ENCODE assay signal across 8 cellular contexts in the genomic region with DNA sequence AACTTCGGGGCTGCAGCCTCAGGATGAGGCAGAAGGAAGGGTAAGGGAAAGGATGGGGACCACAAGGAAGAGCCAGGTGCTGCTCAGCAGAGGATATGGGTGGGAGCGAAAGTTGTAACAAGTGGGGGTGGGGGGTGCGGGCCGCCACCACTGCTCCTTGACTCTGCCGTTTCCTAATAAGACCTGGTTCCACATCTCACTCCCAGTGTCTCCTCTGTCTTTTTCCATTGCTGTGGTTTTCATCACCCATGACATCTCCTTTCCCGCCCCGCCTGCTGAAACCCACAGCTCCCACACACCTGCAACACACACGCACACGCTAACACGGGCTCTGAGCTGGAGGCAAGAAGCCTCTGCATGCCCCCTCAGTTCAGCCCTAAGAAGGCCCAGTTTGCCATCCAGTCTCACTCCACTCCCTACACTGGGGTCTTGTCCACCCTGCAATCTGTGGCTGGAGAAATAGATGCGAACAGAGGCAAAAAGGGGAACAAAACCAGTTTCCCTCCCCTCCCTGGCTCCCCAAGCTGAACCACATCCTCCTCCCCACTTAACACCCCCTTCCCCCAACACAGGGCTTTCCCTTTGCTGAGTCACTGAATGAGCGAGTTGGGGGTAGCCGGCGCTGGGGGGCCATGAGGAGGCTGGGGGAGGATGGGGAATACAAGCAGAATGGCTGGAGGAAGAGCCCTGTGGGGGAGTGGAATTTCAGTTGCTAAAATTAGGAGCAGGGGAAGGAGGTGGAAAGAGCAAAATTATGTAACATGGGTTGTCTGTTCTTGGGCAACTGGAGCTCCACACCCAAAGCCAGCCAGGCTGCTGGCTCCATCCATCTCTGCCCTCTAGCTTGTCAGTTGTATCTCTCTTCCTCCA. TPM values are rescaled to one million over a fixed set of nuclear protein-coding genes. Genes with fewer than 3 reads are reported as not detected.
DNase-seq lines count a peak whose midpoint lies in the region; ATAC-seq, FAIRE-seq and TF ChIP-seq lines count a peak whose summit lies in the region.

No MANE protein-coding gene starts in this region.

- no peak overlapping the region for H3K14ac ChIP-seq in H1 (ENCODE audit: insufficient read length)

- TF ChIP-seq POLR2A in H1 (IDR thresholded peaks at IDR 0.05; ENCODE audit: control extremely low read depth in 1 of 2, low read depth in 2 of 2, low read length in 2 of 2) = no peak

- POLR2A ChIA-PET in H1 (lab: Charles Lee; ENCODE audit: partially characterized antibody) (interaction anchor here (0.8 to 10.9 kb wide), 6 partner anchors 8 to 29 kb away, joined by 3 to 110 read pairs (median 11); a partner anchor contains a TSS), PC-3 (lab: Charles Lee; ENCODE audit: unreplicated experiment) (no interaction called here)

- H3K79me2 ChIP-seq in H1 (ENCODE audit: control insufficient read depth in 1 of 2, insufficient read depth in 2 of 2, low read length in 2 of 2) (no peaks in the 10 kb centered on the region), PC-3 (ENCODE audit: low read length) (no peaks in the 10 kb centered on the region)

- no peak overlapping the region for H2BK15ac ChIP-seq in H1 (ENCODE audit: low read length)

- no peak overlapping the region for H4K5ac ChIP-seq in H1 (ENCODE audit: insufficient read length, low read depth, low read length)

- H3K4ac ChIP-seq in H1 (replicated peaks; ENCODE audit: insufficient read length, low read depth, low read length) = no peak overlapping the region

- no peak for TF ChIP-seq EP300 in H1 (IDR thresholded peaks at IDR 0.05; ENCODE audit: borderline replicate concordance in 1 of 2, low read depth in 2 of 2, low read length in 2 of 2)

- H4K20me1 ChIP-seq in H1 (replicated peaks in 1 of 2; ENCODE audit: control insufficient read depth in 1 of 2, insufficient read depth in 2 of 2, low read length in 2 of 2) (no peaks in the 10 kb centered on the region), PC-3 (ENCODE audit: low read length) (no peaks in the 10 kb centered on the region)

- no peak overlapping the region for H2BK12ac ChIP-seq in H1 (ENCODE audit: low read depth, low read length)

- no peaks in the 10 kb centered on the region for H3K4me1 ChIP-seq in H1 (replicated peaks in 1 of 4; ENCODE audit: control insufficient read depth in 3 of 4, insufficient read depth in 4 of 4, low read length in 3 of 4)
- peaks cover 0 to 5% of the 10 kb centered on the region in 2 donors for H3K4me1 ChIP-seq in small intestine (ENCODE audit: control insufficient read depth in 2 of 2, insufficient read depth in 1 of 2, low read depth in 1 of 2, low read length in 1 of 2)
- H3K4me1 ChIP-seq in PC-3 (ENCODE audit: insufficient read depth, low read length) = peaks cover 23% of the 10 kb centered on the region

- H3K27me3 ChIP-seq in H1 (replicated peaks in 1 of 4; ENCODE audit: control insufficient read depth in 3 of 4, extremely low read depth in 1 of 4, insufficient read depth in 3 of 4, low read length in 3 of 4) (no peaks in the 10 kb centered on the region), small intestine (ENCODE audit: control insufficient read depth in 2 of 2, insufficient read depth in 2 of 2, low read length in 2 of 2) (no peaks in the 10 kb centered on the region), PC-3 (ENCODE audit: low read length) (no peaks in the 10 kb centered on the region)

- H4K8ac ChIP-seq in H1 (ENCODE audit: extremely low read depth, insufficient read depth, low read length) = no peak overlapping the region

- no peaks in the 10 kb centered on the region for H3K9me2 ChIP-seq in PC-3 (replicated peaks; ENCODE audit: low read length)

- no peak overlapping the region for H3K18ac ChIP-seq in H1 (ENCODE audit: extremely low read depth, low read length)

- H3K9me3 ChIP-seq in H1 (ENCODE audit: insufficient read depth in 2 of 2, low read depth in 1 of 2, low read length in 1 of 2) (no peaks in the 10 kb centered on the region), small intestine (ENCODE audit: control insufficient read depth, low read depth) (no peaks in the 10 kb centered on the region), PC-3 (ENCODE audit: low read length) (no peaks in the 10 kb centered on the region)

- BruUV-seq in PC-3 (replicated peaks; lab: Mats Ljungman, UMichigan) = no TSS peak

- H3F3A ChIP-seq in PC-3 (ENCODE audit: low read length, unreplicated experiment) = no peaks in the 10 kb centered on the region

- no peak overlapping the region for H4K91ac ChIP-seq in H1 (replicated peaks; ENCODE audit: insufficient read length, low read length)

- no peak overlapping the region for H3K23ac ChIP-seq in H1 (ENCODE audit: insufficient read length)

- 0 out of 2 replicates have a peak overlapping the region, but pooled peaks have one; percentile 25 for H3K27ac ChIP-seq in H1 (ENCODE audit: low read depth, low read length)
- H3K27ac ChIP-seq in small intestine (ENCODE audit: low read depth in 1 of 2, low read length in 1 of 2) = peak overlapping the region in 1 of 2 donors; percentile 52
- no peak overlapping the region; the same call in 1 of the 2 replicates for H3K27ac ChIP-seq in PC-3 (ENCODE audit: low read length)

- H3K23me2 ChIP-seq in H1 (ENCODE audit: low read depth, low read length) = no peaks in the 10 kb centered on the region

- H2BK5ac ChIP-seq in H1 (ENCODE audit: low read depth, low read length) = no peak overlapping the region

- H3K4me2 ChIP-seq in H1 (ENCODE audit: insufficient read depth in 1 of 2, low read depth in 2 of 2, low read length in 2 of 2) = no peak overlapping the region
- H3K4me2 ChIP-seq in PC-3 (ENCODE audit: low read length) = no peak overlapping the region

- H2AFZ ChIP-seq in H1 (ENCODE audit: low read length) (no peak overlapping the region), PC-3 (ENCODE audit: low read length) (no peak overlapping the region)

- ATAC-seq in HG03175 (IDR thresholded peaks at IDR 0.05; ENCODE audit: unreplicated experiment) = peak; percentile 32
- no peak for ATAC-seq in GM21526 (IDR thresholded peaks at IDR 0.05; ENCODE audit: low FRiP score, unreplicated experiment)
- no peak for ATAC-seq in PC-3

- H3K36me3 ChIP-seq in H1 (ENCODE audit: control insufficient read depth in 2 of 4, insufficient read depth in 4 of 4, low read length in 3 of 4) = peaks cover 2 to 15% (median 5%) of the 10 kb centered on the region in 4 experiments; a peak in 5 of 8 replicates
- H3K36me3 ChIP-seq in small intestine (ENCODE audit: control insufficient read depth in 2 of 2, insufficient read depth in 2 of 2, low read length in 2 of 2) = peaks cover 4 to 9% of the 10 kb centered on the region in 2 donors
- peaks cover 16% of the 10 kb centered on the region for H3K36me3 ChIP-seq in PC-3 (ENCODE audit: low read depth, low read length)

- TF ChIP-seq CTCF in H1 (IDR thresholded peaks at IDR 0.05; ENCODE audit: control extremely low read depth in 1 of 3, insufficient read depth in 1 of 3, low read depth in 1 of 3, low read length in 3 of 3) = no peak
- no peak for TF ChIP-seq CTCF in PC-3 (conservative IDR thresholded peaks at IDR 0.05; ENCODE audit: low read depth, low read length)

- no peak for FAIRE-seq in H1 (lab: Jason Lieb, UNC)
- FAIRE-seq in small intestine (lab: Jason Lieb, UNC) = no peak

- H3K9ac ChIP-seq in H1 (replicated peaks in 1 of 4; ENCODE audit: extremely low read depth in 1 of 4, low read depth in 3 of 4, low read length in 3 of 4) = no peak overlapping the region
- no peak overlapping the region for H3K9ac ChIP-seq in PC-3 (ENCODE audit: low read length)

- H2AK5ac ChIP-seq in H1 (ENCODE audit: low read depth, low read length) = no peak overlapping the region

- H2BK120ac ChIP-seq in H1 (replicated peaks; ENCODE audit: low read depth, low read length) = no peak overlapping the region

- intact Hi-C loops in posterior vena cava (cut with DNase I) (no loop called here), PC-3 (cut with micrococcal nuclease) (no loop called here)

- 93% methylated on average over 11 of the region's 14 CpGs; no CpG with 5 or more reads in 1 of the 2 experiments for WGBS in H1 (ENCODE audit: extremely low coverage in 1 of 2, insufficient coverage in 1 of 2, insufficient read length in 1 of 2, insufficient replicate concordance in 2 of 2, low coverage in 1 of 2, low lambda C conversion rate in 2 of 2, missing lambda C conversion rate in 1 of 2), 2 experiments
- WGBS in small intestine, 3 donors = 62 to 83% (median 68%) methylated on average over 13 to 14 of the region's 14 CpGs

- no peak overlapping the region for H2BK20ac ChIP-seq in H1 (ENCODE audit: low read length)

- no peak for TF ChIP-seq RAD21 in H1 (IDR thresholded peaks at IDR 0.05 in 1 of 2, conservative IDR thresholded peaks at IDR 0.05 in 1 of 2; ENCODE audit: low read depth in 2 of 2, low read length in 2 of 2)

- CTCF ChIA-PET in H1 (lab: Charles Lee; ENCODE audit: partially characterized antibody) (interaction anchor here (1.6 to 24.7 kb wide), 6 partner anchors 13 to 43 kb away, joined by 5 to 613 read pairs (median 7); a partner anchor contains a TSS), PC-3 (lab: Charles Lee) (no interaction called here)

- H3K4me3 ChIP-seq in H1 (ENCODE audit: extremely low read depth in 1 of 4, insufficient read depth in 2 of 4, low read depth in 3 of 4, low read length in 4 of 4) = no peak overlapping the region
- no peak overlapping the region for H3K4me3 ChIP-seq in small intestine (ENCODE audit: low read depth in 1 of 2, low read length in 2 of 2)
- H3K4me3 ChIP-seq in PC-3 (ENCODE audit: low read length) = no peak overlapping the region

- no peak overlapping the region for H3K56ac ChIP-seq in H1 (replicated peaks; ENCODE audit: insufficient read length, low read depth, low read length)

- peak; percentile 51 for DNase-seq in activated CD4-positive, alpha-beta T cell treated with anti-CD3 and anti-CD28 coated beads for 1 hour
- DNase-seq in H1 (ENCODE audit: low read depth in 1 of 2, low spot score in 2 of 2) = no peak
- peak; percentile 20 for DNase-seq in occipital lobe (lab: John Stamatoyannopoulos, UW)
- no peak for DNase-seq in posterior vena cava (ENCODE audit: low spot score)
- DNase-seq in small intestine = no peak
- no peak for DNase-seq in PC-3

- no peaks in the 10 kb centered on the region for H3K79me1 ChIP-seq in H1 (ENCODE audit: low read depth, low read length)

RNA-seq across cellular contexts. Expression of a gene that starts 11.5 kb away (rescaled TPM):
- 10.8 and 11.2 TPM in 2 replicates for total RNA-seq in H1 (2021; fragmentation: NEBNext Ultra II Directional; extraction: Animal tissue kit (Norgen Biotek cat#: 25700))
- 7.5 and 17.0 TPM in 2 replicates for polyA plus RNA-seq in H1 (2011; rRNA removed)
- polyA plus RNA-seq in H1 (2011; cell fraction: cytosol; rRNA removed) = 11.8 TPM
- 20.7 TPM for polyA plus RNA-seq in H1 (2011; cell fraction: nucleus; rRNA removed)
- polyA plus RNA-seq in H1 (2012, experiment 1 of 2) = 6.7 to 13.7 TPM (median 12.1 TPM) in 4 replicates
- 9.5 TPM for polyA plus RNA-seq in H1 (2012, experiment 2 of 2)
- polyA plus RNA-seq in H1 (2013, experiment 1 of 2) = 10.1 TPM
- 11.0 TPM for polyA plus RNA-seq in H1 (2013, experiment 2 of 2)
- 1.8 and 2.6 TPM in 2 replicates for polyA minus RNA-seq in H1 (2011; rRNA and poly(A)+ RNA removed)
- 6.5 TPM for polyA minus RNA-seq in H1 (2011; cell fraction: cytosol; rRNA and poly(A)+ RNA removed)
- 10.5 TPM for polyA minus RNA-seq in H1 (2011; cell fraction: nucleus; rRNA and poly(A)+ RNA removed)
- total RNA-seq in occipital lobe = 21.7 TPM
- 10 to 100 TPM; 12.0 to 13.2 TPM for total RNA-seq in posterior vena cava
- 10 to 100 TPM; 28.9 to 47.3 (median 34.7) TPM for polyA plus RNA-seq in small intestine
- 38.2 and 46.9 TPM in 2 replicates for total RNA-seq in PC-3 (2014; rRNA removed)

RNA-seq across cellular contexts. Expression of a gene that starts 12.5 kb away (rescaled TPM):
- 2.9 and 3.0 TPM in 2 replicates for total RNA-seq in H1 (2021; fragmentation: NEBNext Ultra II Directional; extraction: Animal tissue kit (Norgen Biotek cat#: 25700))
- 5.1 and 5.7 TPM in 2 replicates for polyA plus RNA-seq in H1 (2011; rRNA removed)
- polyA plus RNA-seq in H1 (2011; cell fraction: cytosol; rRNA removed) = 6.9 TPM
- 5.4 TPM for polyA plus RNA-seq in H1 (2011; cell fraction: nucleus; rRNA removed)
- 3.6 to 4.9 TPM (median 3.7 TPM) in 4 replicates for polyA plus RNA-seq in H1 (2012, experiment 1 of 2)
- polyA plus RNA-seq in H1 (2012, experiment 2 of 2) = 3.7 TPM
- polyA plus RNA-seq in H1 (2013, experiment 1 of 2) = 2.8 TPM
- 2.8 TPM for polyA plus RNA-seq in H1 (2013, experiment 2 of 2)
- polyA minus RNA-seq in H1 (2011; rRNA and poly(A)+ RNA removed) = 2.4 and 2.8 TPM in 2 replicates
- 0.73 TPM for polyA minus RNA-seq in H1 (2011; cell fraction: cytosol; rRNA and poly(A)+ RNA removed)
- polyA minus RNA-seq in H1 (2011; cell fraction: nucleus; rRNA and poly(A)+ RNA removed) = 1.3 TPM
- total RNA-seq in occipital lobe = 54.0 TPM
- total RNA-seq in posterior vena cava = 1 to 10 TPM in 1 of 2 donors, under 1 TPM in 1; 0.43 to 1.2 TPM
- polyA plus RNA-seq in small intestine = 1 to 10 TPM in 2 of 3 donors, under 1 TPM in 1; 0.81 to 6.3 (median 2.0) TPM
- 1.1 and 1.2 TPM in 2 replicates for total RNA-seq in PC-3 (2014; rRNA removed)

RNA-seq across cellular contexts. Expression of a gene that starts 13.2 kb away (rescaled TPM):
- total RNA-seq in H1 (2021; fragmentation: NEBNext Ultra II Directional; extraction: Animal tissue kit (Norgen Biotek cat#: 25700)) = not detected in 2 replicates
- polyA plus RNA-seq in H1 (2011; rRNA removed) (not detected in 2 replicates), small intestine (under 1 TPM in 1 of 3 donors, not detected in 2; 0.24 TPM)
- 0.05 TPM for polyA plus RNA-seq in H1 (2011; cell fraction: cytosol; rRNA removed)
- polyA plus RNA-seq in H1 (2011; cell fraction: nucleus; rRNA removed) = 0.21 TPM
- not detected in 4 replicates for polyA plus RNA-seq in H1 (2012, experiment 1 of 2)
- polyA plus RNA-seq in H1 (2012, experiment 2 of 2) = not detected
- polyA plus RNA-seq in H1 (2013, experiment 1 of 2) = 0.08 TPM
- not detected for polyA plus RNA-seq in H1 (2013, experiment 2 of 2)
- not detected in 2 replicates for polyA minus RNA-seq in H1 (2011; rRNA and poly(A)+ RNA removed)
- polyA minus RNA-seq in H1 (2011; cell fraction: cytosol; rRNA and poly(A)+ RNA removed) = not detected
- polyA minus RNA-seq in H1 (2011; cell fraction: nucleus; rRNA and poly(A)+ RNA removed) = not detected
- total RNA-seq in occipital lobe (not detected), posterior vena cava (not detected), PC-3 (2014; rRNA removed) (not detected in 2 replicates)

RNA-seq across cellular contexts. Expression of a gene that starts 16.5 kb away (rescaled TPM):
- total RNA-seq in H1 (2021; fragmentation: NEBNext Ultra II Directional; extraction: Animal tissue kit (Norgen Biotek cat#: 25700)) = not detected in 2 replicates
- polyA plus RNA-seq in H1 (2011; rRNA removed) (not detected in 2 replicates), small intestine (under 1 TPM in 2 of 3 donors, not detected in 1; 0.18 to 0.45 TPM)
- not detected for polyA plus RNA-seq in H1 (2011; cell fraction: cytosol; rRNA removed)
- polyA plus RNA-seq in H1 (2011; cell fraction: nucleus; rRNA removed) = not detected
- not detected in 4 replicates for polyA plus RNA-seq in H1 (2012, experiment 1 of 2)
- polyA plus RNA-seq in H1 (2012, experiment 2 of 2) = not detected
- 0.02 TPM for polyA plus RNA-seq in H1 (2013, experiment 1 of 2)
- not detected for polyA plus RNA-seq in H1 (2013, experiment 2 of 2)
- not detected in 2 replicates for polyA minus RNA-seq in H1 (2011; rRNA and poly(A)+ RNA removed)
- polyA minus RNA-seq in H1 (2011; cell fraction: cytosol; rRNA and poly(A)+ RNA removed) = not detected
- polyA minus RNA-seq in H1 (2011; cell fraction: nucleus; rRNA and poly(A)+ RNA removed) = not detected
- total RNA-seq in occipital lobe (not detected), posterior vena cava (under 1 TPM; 0.81 to 0.93 TPM), PC-3 (2014; rRNA removed) (not detected in 2 replicates)

RNA-seq across cellular contexts. Expression of a gene that starts 17.1 kb away (rescaled TPM):
- 780 and 794 TPM in 2 replicates for total RNA-seq in H1 (2021; fragmentation: NEBNext Ultra II Directional; extraction: Animal tissue kit (Norgen Biotek cat#: 25700))
- 896 and 1,164 TPM in 2 replicates for polyA plus RNA-seq in H1 (2011; rRNA removed)
- polyA plus RNA-seq in H1 (2011; cell fraction: cytosol; rRNA removed) = 1,131 TPM
- polyA plus RNA-seq in H1 (2011; cell fraction: nucleus; rRNA removed) = 968 TPM
- 715 to 1,033 TPM (median 930 TPM) in 4 replicates for polyA plus RNA-seq in H1 (2012, experiment 1 of 2)
- polyA plus RNA-seq in H1 (2012, experiment 2 of 2) = 495 TPM
- polyA plus RNA-seq in H1 (2013, experiment 1 of 2) = 439 TPM
- 386 TPM for polyA plus RNA-seq in H1 (2013, experiment 2 of 2)
- 1,289 and 1,481 TPM in 2 replicates for polyA minus RNA-seq in H1 (2011; rRNA and poly(A)+ RNA removed)
- 430 TPM for polyA minus RNA-seq in H1 (2011; cell fraction: cytosol; rRNA and poly(A)+ RNA removed)
- 481 TPM for polyA minus RNA-seq in H1 (2011; cell fraction: nucleus; rRNA and poly(A)+ RNA removed)
- 288 TPM for total RNA-seq in occipital lobe
- total RNA-seq in posterior vena cava = 100 to 1,000 TPM; 165 to 180 TPM
- polyA plus RNA-seq in small intestine = 100 to 1,000 TPM; 307 to 406 (median 311) TPM
- total RNA-seq in PC-3 (2014; rRNA removed) = 410 and 465 TPM in 2 replicates

Comparison
In these comparisons a context has a peak if more than half of its experiments do, and no peak if none do; other contexts are left out.
1. DNase-seq: peak in activated CD4-positive, alpha-beta T cell treated with anti-CD3 and anti-CD28 coated beads for 1 hour (single experiment) and occipital lobe (single experiment); none in H1 (0 of 2), posterior vena cava (single experiment), small intestine (single experiment) and PC-3 (single experiment).
2. RNA of a gene that starts 12.5 kb away (total RNA-seq): 54.0 TPM in occipital lobe (single experiment); 2.9 to 3.0 TPM in H1, 1.1 to 1.2 TPM in PC-3 and 0.43 to 1.2 TPM in posterior vena cava; every median in the first group is over 10 times any median in the second.